11 cellular contexts compared by ENCODE assay signal in genomic region chr17:55625516-55625915, GRCh38.
DNase-seq lines count a peak whose midpoint lies in the region; ATAC-seq and TF ChIP-seq lines count a peak whose summit lies in the region.
"Had no signal": no experiment of that assay in that cellular context is flagged by ENCODE, and none has a peak within 500 bp of the region (broad histone marks: within the 10 kb centered on the region; RNA-seq: fewer than 3 reads in every experiment).

No MANE protein-coding gene starts in this region.

- no peaks in the 10 kb centered on the region for H3F3A ChIP-seq in smooth muscle cell (ENCODE audit: low read depth)

- H2AFZ ChIP-seq in smooth muscle cell (ENCODE audit: low read depth) (no peak overlapping the region), mammary epithelial cell (ENCODE audit: low read depth, low read length) (no peak overlapping the region)

- peaks cover 0 to 3% of the 10 kb centered on the region in 2 donors for H3K4me1 Mint-ChIP-seq in natural killer cell treated with Interleukin-12 subunit alpha and Interleukin-12 subunit beta and Interleukin-15 and Interleukin-18, amount 100 ng/mL, for 72 hours (ENCODE audit: low read depth in 2 of 2)
- H3K4me1 Mint-ChIP-seq in natural killer cell = no peaks in the 10 kb centered on the region

- TF ChIP-seq POLR2A in vagina (IDR thresholded peaks at IDR 0.05) = no peak

- H3K27me3 ChIP-seq in smooth muscle cell (ENCODE audit: low read depth) (no peaks in the 10 kb centered on the region), vagina (no peaks in the 10 kb centered on the region), mammary epithelial cell (ENCODE audit: insufficient read depth, low read length) (no peaks in the 10 kb centered on the region)
- H3K27me3 ChIP-seq: thyroid gland had no signal

- no peaks in the 10 kb centered on the region for H3K36me3 ChIP-seq in smooth muscle cell (ENCODE audit: low read depth)
- H3K36me3 ChIP-seq in vagina = no peaks in the 10 kb centered on the region
- no peaks in the 10 kb centered on the region for H3K36me3 ChIP-seq in mammary epithelial cell (ENCODE audit: insufficient read depth, low read length)
- H3K36me3 ChIP-seq: thyroid gland had no signal

- H3K27ac Mint-ChIP-seq in natural killer cell treated with Interleukin-12 subunit alpha and Interleukin-12 subunit beta and Interleukin-15 and Interleukin-18, amount 100 ng/mL, for 72 hours = no peak overlapping the region
- no peak overlapping the region for H3K27ac Mint-ChIP-seq in natural killer cell

- H3K79me2 ChIP-seq in smooth muscle cell (ENCODE audit: low read depth) (no peaks in the 10 kb centered on the region), mammary epithelial cell (ENCODE audit: insufficient read depth, low read length) (no peaks in the 10 kb centered on the region)

- H3K9me3 ChIP-seq in smooth muscle cell (replicated peaks; ENCODE audit: low read depth) = no peaks in the 10 kb centered on the region
- no peaks in the 10 kb centered on the region for H3K9me3 ChIP-seq in vagina
- no peaks in the 10 kb centered on the region for H3K9me3 ChIP-seq in mammary epithelial cell (replicated peaks; ENCODE audit: insufficient read depth, low read length)
- H3K9me3 ChIP-seq: psoas muscle, thyroid gland had no signal

- no peaks in the 10 kb centered on the region for H3K36me3 Mint-ChIP-seq in natural killer cell treated with Interleukin-12 subunit alpha and Interleukin-12 subunit beta and Interleukin-15 and Interleukin-18, amount 100 ng/mL, for 72 hours
- no peaks in the 10 kb centered on the region for H3K36me3 Mint-ChIP-seq in natural killer cell

- peak overlapping the region; percentile 40 for H3K4me2 ChIP-seq in smooth muscle cell
- no peak overlapping the region for H3K4me2 ChIP-seq in mammary epithelial cell (ENCODE audit: insufficient read depth, low read depth, low read length)

- BruUV-seq in mammary epithelial cell (replicated peaks; lab: Mats Ljungman, UMichigan) = no TSS peak

- H3K4me3 Mint-ChIP-seq in natural killer cell treated with Interleukin-12 subunit alpha and Interleukin-12 subunit beta and Interleukin-15 and Interleukin-18, amount 100 ng/mL, for 72 hours = peak overlapping the region; percentile 28
- no peak overlapping the region for H3K4me3 Mint-ChIP-seq in natural killer cell

- H3K4me3 ChIP-seq in smooth muscle cell (no peak overlapping the region), vagina (no peak overlapping the region), mammary epithelial cell (replicated peaks in 1 of 3; ENCODE audit: insufficient read depth in 1 of 3, low read depth in 2 of 3, low read length in 3 of 3) (no peak overlapping the region)
- H3K4me3 ChIP-seq: psoas muscle, thyroid gland had no signal

- intact Hi-C loops in natural killer cell (cut with micrococcal nuclease) (no loop called here), vagina (cut with DNase I) (no loop called here), mammary epithelial cell (cut with micrococcal nuclease) (no loop called here)

- TF ChIP-seq CTCF in natural killer cell (IDR thresholded peaks at IDR 0.05) = no peak
- no peak for TF ChIP-seq CTCF in smooth muscle cell (IDR thresholded peaks at IDR 0.05; ENCODE audit: borderline replicate concordance, insufficient read depth, poor library complexity, severe bottlenecking)
- TF ChIP-seq CTCF in vagina (IDR thresholded peaks at IDR 0.05) = no peak
- TF ChIP-seq CTCF in mammary epithelial cell (conservative IDR thresholded peaks at IDR 0.05 in 1 of 2, IDR thresholded peaks at IDR 0.05 in 1 of 2; ENCODE audit: extremely low read depth in 1 of 2, insufficient read depth in 1 of 2, low read depth in 1 of 2, low read length in 2 of 2) = no peak

- dilution Hi-C loops in mammary epithelial cell (cut with HindIII; ENCODE audit: low sequenced_read_pairs) = no loop called here

- no peaks in the 10 kb centered on the region for H3K4me1 ChIP-seq in smooth muscle cell (ENCODE audit: low read depth)
- H3K4me1 ChIP-seq in vagina = no peaks in the 10 kb centered on the region
- no peaks in the 10 kb centered on the region for H3K4me1 ChIP-seq in mammary epithelial cell (ENCODE audit: insufficient read depth, low read length)
- H3K4me1 ChIP-seq: psoas muscle, thyroid gland had no signal

- ATAC-seq in natural killer cell treated with Interleukin-12 subunit alpha and Interleukin-12 subunit beta and Interleukin-15 and Interleukin-18, amount 100 ng/mL, for 72 hours = peak in 1 of 2 donors; percentile 59
- ATAC-seq in natural killer cell = no peak
- ATAC-seq in GM21723 (IDR thresholded peaks at IDR 0.05; ENCODE audit: unreplicated experiment) = peak; percentile 84
- peak; percentile 75 for ATAC-seq in HG03439 (IDR thresholded peaks at IDR 0.05; ENCODE audit: unreplicated experiment)
- ATAC-seq: psoas muscle had no signal

- no peaks in the 10 kb centered on the region for H4K20me1 ChIP-seq in smooth muscle cell (ENCODE audit: low read depth)
- H4K20me1 ChIP-seq in mammary epithelial cell (ENCODE audit: insufficient read depth, low read length) = no peaks in the 10 kb centered on the region

- CTCF ChIA-PET in mammary epithelial cell (lab: Charles Lee; ENCODE audit: low non-redundant PET) = no interaction called here

- H3K9me3 Mint-ChIP-seq in natural killer cell treated with Interleukin-12 subunit alpha and Interleukin-12 subunit beta and Interleukin-15 and Interleukin-18, amount 100 ng/mL, for 72 hours = peaks cover 5% of the 10 kb centered on the region
- H3K9me3 Mint-ChIP-seq in natural killer cell = no peaks in the 10 kb centered on the region

- peaks cover 16 to 25% of the 10 kb centered on the region in 2 donors for H3K27me3 Mint-ChIP-seq in natural killer cell treated with Interleukin-12 subunit alpha and Interleukin-12 subunit beta and Interleukin-15 and Interleukin-18, amount 100 ng/mL, for 72 hours
- H3K27me3 Mint-ChIP-seq in natural killer cell (ENCODE audit: low read depth in 2 of 2) = peaks cover 6 to 21% of the 10 kb centered on the region in 2 donors

- no peak for DNase-seq in natural killer cell treated with Interleukin-12 subunit alpha and Interleukin-12 subunit beta and Interleukin-15 and Interleukin-18, amount 100 ng/mL, for 72 hours (ENCODE audit: low spot score)
- DNase-seq in natural killer cell (no peak), smooth muscle cell (lab: John Stamatoyannopoulos, UW; ENCODE audit: unreplicated experiment) (no peak), vagina (ENCODE audit: extremely low spot score in 2 of 2) (no peak), mammary epithelial cell (no peak), NCI-H2196 (lab: John Stamatoyannopoulos, UW; ENCODE audit: unreplicated experiment) (no peak)
- DNase-seq: glutamatergic neuron, psoas muscle, thyroid gland had no signal

- H3K27ac ChIP-seq in smooth muscle cell (ENCODE audit: low read depth) (no peak overlapping the region), vagina (no peak overlapping the region), mammary epithelial cell (ENCODE audit: insufficient read depth, low read depth, low read length) (no peak overlapping the region)
- H3K27ac ChIP-seq: psoas muscle, thyroid gland had no signal

- H3K9ac ChIP-seq in smooth muscle cell (ENCODE audit: low read depth) = no peak overlapping the region
- no peak overlapping the region for H3K9ac ChIP-seq in mammary epithelial cell (ENCODE audit: insufficient read depth, low read length)

- in situ Hi-C loops in mammary epithelial cell (cut with MboI; ENCODE audit: low sequenced_read_pairs in 2 of 2) = no loop called here

Comparison
In these comparisons a context has a peak if more than half of its experiments do, and no peak if none do; other contexts are left out.
1. ATAC-seq: peak in GM21723 (single experiment) and HG03439 (single experiment); none in natural killer cell (0 of 3).